12 cellular contexts compared by ENCODE assay signal in the genomic region with DNA sequence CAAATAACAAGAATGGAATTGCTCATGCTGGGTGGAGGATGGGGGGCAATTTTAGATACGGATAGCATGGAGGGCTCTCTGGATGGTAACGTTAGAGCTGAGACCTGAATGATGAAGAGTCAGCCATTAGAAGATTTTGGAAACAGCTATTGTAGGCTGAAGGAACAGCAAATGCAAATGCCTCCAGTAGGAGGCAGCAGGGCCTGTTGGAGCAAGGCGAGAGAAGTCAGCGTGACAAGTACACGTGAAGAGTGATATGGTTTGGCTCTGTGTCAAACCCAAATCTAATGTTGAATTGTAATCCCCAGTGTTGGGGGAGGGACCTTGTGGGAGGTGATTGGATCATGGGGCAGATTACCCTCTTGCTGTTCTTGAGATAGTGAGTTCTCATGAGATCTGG. TPM values are rescaled to one million over a fixed set of nuclear protein-coding genes. Genes with fewer than 3 reads are reported as not detected.
A peak's percentile ranks its signal among the peaks of the same experiment; 100 is the strongest.
DNase-seq lines count a peak whose midpoint lies in the region; ATAC-seq, FAIRE-seq and TF ChIP-seq lines count a peak whose summit lies in the region.
"Had no signal": no experiment of that assay in that cellular context is flagged by ENCODE, and none has a peak within 500 bp of the region (broad histone marks: within the 10 kb centered on the region; RNA-seq: fewer than 3 reads in every experiment).

No MANE protein-coding gene starts in this region.

- no peaks in the 10 kb centered on the region for H3K79me1 ChIP-seq in IMR-90 (ENCODE audit: low read depth in 1 of 2, low read length in 2 of 2)

- no peak overlapping the region for H2BK20ac ChIP-seq in IMR-90 (ENCODE audit: low read depth, low read length)

- WGBS in IMR-90 (ENCODE audit: extremely low coverage in 2 of 2, insufficient read length in 1 of 2), 2 experiments = 53% methylated on average over 2 of the region's 5 CpGs; no CpG with 5 or more reads in 1 of the 2 experiments

- no peak overlapping the region for H2BK120ac ChIP-seq in IMR-90 (ENCODE audit: low read depth, low read length)

- no TSS peak for BruUV-seq in IMR-90 (replicated peaks; lab: Mats Ljungman, UMichigan)

- no peak overlapping the region for H3K14ac ChIP-seq in IMR-90 (replicated peaks; ENCODE audit: low read depth, low read length)

- H3K9ac ChIP-seq in IMR-90 (ENCODE audit: low read depth, low read length) = no peak overlapping the region

- no peak for FAIRE-seq in bronchial epithelial cell (lab: Jason Lieb, UNC)
- FAIRE-seq: TTC549 had no signal

- H2BK15ac ChIP-seq in IMR-90 (ENCODE audit: low read depth, low read length) = no peak overlapping the region

- ATAC-seq in IMR-90 (ENCODE audit: low read depth) (no peak), HG02852 (IDR thresholded peaks at IDR 0.05; ENCODE audit: unreplicated experiment) (no peak)
- ATAC-seq: natural killer cell treated with Interleukin-12 subunit alpha and Interleukin-12 subunit beta and Interleukin-15 and Interleukin-18, amount 100 ng/mL, for 72 hours had no signal

- no peak overlapping the region for H2AK5ac ChIP-seq in IMR-90 (ENCODE audit: low read depth, low read length)

- H4K8ac ChIP-seq in IMR-90 (ENCODE audit: low read depth in 2 of 2, low read length in 2 of 2) = no peak overlapping the region

- no peak for TF ChIP-seq POLR2A in IMR-90 (IDR thresholded peaks at IDR 0.05; ENCODE audit: low read depth, low read length)

- no peak overlapping the region for H4K5ac ChIP-seq in IMR-90 (ENCODE audit: low read depth, low read length)

- H2AK9ac ChIP-seq in IMR-90 (replicated peaks; ENCODE audit: low read depth, low read length, poor library complexity) = no peak overlapping the region

- no peak overlapping the region for H3K27ac ChIP-seq in IMR-90 (ENCODE audit: insufficient read depth, low read length)
- no peak overlapping the region for H3K27ac ChIP-seq in coronary artery

- H3K4me2 ChIP-seq in IMR-90 (ENCODE audit: low read depth, low read length) = no peak overlapping the region

- H4K91ac ChIP-seq in IMR-90 (ENCODE audit: insufficient read depth, low read depth, low read length) = no peak overlapping the region

- peak; percentile 45 for TF ChIP-seq CTCF in IMR-90 (conservative IDR thresholded peaks at IDR 0.05; ENCODE audit: low read depth, low read length)
- peak; percentile 79 for TF ChIP-seq CTCF in bronchial epithelial cell (IDR thresholded peaks at IDR 0.05; ENCODE audit: insufficient read depth, low read length, severe bottlenecking)
- TF ChIP-seq CTCF in coronary artery (IDR thresholded peaks at IDR 0.05) = no peak

- 0 out of 2 replicates have a peak, but pooled peaks cover 2% of the 10 kb centered on the region for H3K27me3 ChIP-seq in IMR-90 (ENCODE audit: control insufficient read depth, insufficient read depth, low read length)
- no peaks in the 10 kb centered on the region for H3K27me3 ChIP-seq in bronchial epithelial cell (ENCODE audit: control insufficient read depth, insufficient read depth, low read length)
- H3K27me3 ChIP-seq: esophagus muscularis mucosa had no signal

- dilution Hi-C loops in IMR-90 (cut with HindIII; ENCODE audit: low sequenced_read_pairs, unreplicated experiment) = no loop called here

- peak; percentile 14 for DNase-seq in DMS53 treated with DMSO at 0.1 percent for 48 hours (lab: John Stamatoyannopoulos, UW; ENCODE audit: unreplicated experiment)
- peak; percentile 20 for DNase-seq in IMR-90
- DNase-seq in bronchial epithelial cell (ENCODE audit: low read depth) = peak; percentile 48
- peak; percentile 9 for DNase-seq in left kidney (ENCODE audit: low read depth, low spot score)
- DNase-seq in DMS153 (lab: John Stamatoyannopoulos, UW) = no peak
- no peak for DNase-seq in NCI-H1436 treated with DMSO at 0.1 percent for 48 hours (lab: John Stamatoyannopoulos, UW)
- no peak for DNase-seq in coronary artery (ENCODE audit: low spot score)
- DNase-seq: activated naive CD4-positive, alpha-beta T cell treated with Interleukin-2 at 50 U/mL for 16 hours had no signal

- CTCF ChIA-PET in IMR-90 (lab: Yijun Ruan, JAX) = interaction anchor here (0.5 kb wide), 1 partner anchor 67 kb away, joined by 3 read pairs; no protein-coding TSS in a partner anchor

- H3K36me3 ChIP-seq in IMR-90 (ENCODE audit: control insufficient read depth, insufficient read depth, low read length) (no peaks in the 10 kb centered on the region), bronchial epithelial cell (ENCODE audit: control insufficient read depth, insufficient read depth, low read length) (no peaks in the 10 kb centered on the region)
- H3K36me3 ChIP-seq: esophagus muscularis mucosa had no signal

- in situ Hi-C loops in IMR-90 (cut with MboI; ENCODE audit: low sequenced_read_pairs) = no loop called here

- no peak overlapping the region for H3K23ac ChIP-seq in IMR-90 (ENCODE audit: low read depth, low read length)

- no peak overlapping the region for H3K4ac ChIP-seq in IMR-90 (ENCODE audit: low read depth, low read length)

- peaks cover 2% of the 10 kb centered on the region; the same call in 1 of the 2 replicates for H3K4me1 ChIP-seq in IMR-90 (ENCODE audit: control insufficient read depth, insufficient read depth, low read length)

- H3K4me3 ChIP-seq in IMR-90 (ENCODE audit: insufficient read depth, low read depth, low read length) (no peak overlapping the region), bronchial epithelial cell (ENCODE audit: low read depth, low read length) (no peak overlapping the region), coronary artery (no peak overlapping the region)
- H3K4me3 ChIP-seq: esophagus muscularis mucosa had no signal

- no peak overlapping the region for H2AFZ ChIP-seq in IMR-90 (replicated peaks; ENCODE audit: low read length, poor library complexity)

- H3K56ac ChIP-seq in IMR-90 (ENCODE audit: extremely low read depth, insufficient read depth, low read length) = no peak overlapping the region

- H3K9me1 ChIP-seq in IMR-90 (ENCODE audit: insufficient read depth, low read length) = no peaks in the 10 kb centered on the region

- no peaks in the 10 kb centered on the region for H4K20me1 ChIP-seq in IMR-90 (ENCODE audit: insufficient read depth, low read length)

- peak; percentile 58 for TF ChIP-seq RAD21 in IMR-90 (IDR thresholded peaks at IDR 0.05; ENCODE audit: low read length)

- no peak overlapping the region for H2BK5ac ChIP-seq in IMR-90 (ENCODE audit: low read depth, low read length, poor library complexity, severe bottlenecking)

- no peak overlapping the region for H3K18ac ChIP-seq in IMR-90 (ENCODE audit: low read depth, low read length)

- peaks cover 9% of the 10 kb centered on the region for H3K9me3 ChIP-seq in IMR-90 (ENCODE audit: control insufficient read depth, insufficient read depth, low read length)

- intact Hi-C loops in IMR-90 (cut with micrococcal nuclease) = loop anchor here (10.0 kb wide), 1 partner anchor 249 kb away; no protein-coding TSS in a partner anchor

- POLR2A ChIA-PET in IMR-90 (lab: Charles Lee; ENCODE audit: unreplicated experiment) = no interaction called here

TF ChIP-seq in IMR-90, 13 proteins besides CTCF, POLR2A, EP300 and RAD21:
- TF ChIP-seq, protein P1, sequence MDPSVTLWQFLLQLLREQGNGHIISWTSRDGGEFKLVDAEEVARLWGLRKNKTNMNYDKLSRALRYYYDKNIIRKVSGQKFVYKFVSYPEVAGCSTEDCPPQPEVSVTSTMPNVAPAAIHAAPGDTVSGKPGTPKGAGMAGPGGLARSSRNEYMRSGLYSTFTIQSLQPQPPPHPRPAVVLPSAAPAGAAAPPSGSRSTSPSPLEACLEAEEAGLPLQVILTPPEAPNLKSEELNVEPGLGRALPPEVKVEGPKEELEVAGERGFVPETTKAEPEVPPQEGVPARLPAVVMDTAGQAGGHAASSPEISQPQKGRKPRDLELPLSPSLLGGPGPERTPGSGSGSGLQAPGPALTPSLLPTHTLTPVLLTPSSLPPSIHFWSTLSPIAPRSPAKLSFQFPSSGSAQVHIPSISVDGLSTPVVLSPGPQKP (IDR thresholded peaks at IDR 0.05; ENCODE audit: borderline replicate concordance, low read depth, low read length) = no peak
- no peak for TF ChIP-seq RCOR1 (IDR thresholded peaks at IDR 0.05; ENCODE audit: insufficient replicate concordance, low read length)
- no peak for TF ChIP-seq MXI1 (IDR thresholded peaks at IDR 0.05; ENCODE audit: borderline replicate concordance, low read depth, low read length)
- no peak for TF ChIP-seq MAFK (IDR thresholded peaks at IDR 0.05; ENCODE audit: low read depth, low read length)
- TF ChIP-seq MAZ (IDR thresholded peaks at IDR 0.05; ENCODE audit: borderline replicate concordance, low read depth, low read length) = no peak
- no peak for TF ChIP-seq RFX5 (IDR thresholded peaks at IDR 0.05; ENCODE audit: low read depth, low read length)
- TF ChIP-seq CEBPB (IDR thresholded peaks at IDR 0.05; ENCODE audit: low read depth, low read length) = no peak
- peak; percentile 30; the same call in 1 of the 2 replicates for TF ChIP-seq SMC3 (IDR thresholded peaks at IDR 0.05; ENCODE audit: low read depth, low read length)

RNA-seq across cellular contexts. Expression of a gene that starts 59.3 kb away (rescaled TPM):
- total RNA-seq in IMR-90 (2012; rRNA removed) = 0.28 and 0.36 TPM in 2 replicates
- 5.8 and 7.3 TPM in 2 replicates for polyA plus RNA-seq in IMR-90 (2012; rRNA removed)
- 10.8 and 29.1 TPM in 2 replicates for polyA plus RNA-seq in IMR-90 (2012; cell fraction: cytosol; rRNA removed)
- polyA plus RNA-seq in IMR-90 (2012; cell fraction: nucleus; rRNA removed; ENCODE audit: low replicate concordance) = 3.0 and 6.1 TPM in 2 replicates
- total RNA-seq in bronchial epithelial cell = 0.13 TPM in 1 of 2 replicates, not detected in the other
- total RNA-seq: natural killer cell treated with Interleukin-12 subunit alpha and Interleukin-12 subunit beta and Interleukin-15 and Interleukin-18, amount 100 ng/mL, for 72 hours had no signal

Comparison
In these comparisons a context has a peak if more than half of its experiments do, and no peak if none do; other contexts are left out.
1. DNase-seq: peak in DMS53 treated with DMSO at 0.1 percent for 48 hours (single experiment), IMR-90 (single experiment), bronchial epithelial cell (single experiment) and left kidney (single experiment); none in DMS153 (single experiment), NCI-H1436 treated with DMSO at 0.1 percent for 48 hours (single experiment) and coronary artery (single experiment).